ENCODE assay signal across 8 cellular contexts in the genomic region with DNA sequence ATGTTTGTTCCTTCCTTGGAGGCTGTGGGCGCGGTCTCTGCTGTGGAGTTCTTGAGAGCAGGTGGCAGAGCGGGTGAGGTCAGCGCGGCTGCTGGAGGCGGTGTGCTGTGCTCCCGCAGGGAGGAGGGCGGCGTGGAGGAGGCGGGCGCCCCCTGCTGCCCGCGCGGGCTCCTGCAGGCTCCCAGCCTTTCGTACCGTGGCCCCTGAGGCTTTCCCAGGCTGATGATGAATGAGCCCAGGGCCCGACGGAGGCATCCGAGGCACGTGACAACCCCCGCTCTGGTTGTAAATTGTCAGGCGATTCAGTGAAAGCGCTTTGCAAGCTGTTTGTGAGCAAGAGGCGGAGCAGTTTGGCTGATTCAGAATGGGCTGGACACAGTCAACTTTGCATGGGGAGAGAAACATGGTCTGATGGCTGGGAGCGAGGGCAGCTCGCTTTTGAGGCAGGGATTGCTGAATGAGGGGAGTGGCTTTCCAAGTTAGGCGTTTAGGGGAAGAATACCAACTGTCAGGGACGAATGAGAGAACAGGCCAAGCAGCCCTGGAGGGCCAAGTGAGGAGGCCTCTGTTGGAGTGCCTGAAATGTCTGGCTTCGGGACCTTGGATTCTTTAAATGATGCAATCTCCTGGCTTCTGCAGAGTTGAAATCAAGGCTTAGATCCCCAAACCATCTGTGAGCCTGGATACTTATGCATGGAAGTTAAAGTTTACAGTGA. TPM values are rescaled to one million over a fixed set of nuclear protein-coding genes. Genes with fewer than 3 reads are reported as not detected.
DNase-seq lines count a peak whose midpoint lies in the region; ATAC-seq and TF ChIP-seq lines count a peak whose summit lies in the region.

No MANE protein-coding gene starts in this region.

- peak; percentile 79 for ATAC-seq in HG02623 (IDR thresholded peaks at IDR 0.05; ENCODE audit: unreplicated experiment)

- H3K9me3 Mint-ChIP-seq in chondrocyte (ENCODE audit: low read depth): peaks cover 14% of the 10 kb centered on the region

- TF ChIP-seq CTCF in chondrocyte (IDR thresholded peaks at IDR 0.05): peak; percentile 99

- DNase-seq in GDM1 (lab: John Stamatoyannopoulos, UW) (peak; percentile 31), NCI-H2107 (lab: John Stamatoyannopoulos, UW) (peak; percentile 72), chondrocyte (ENCODE audit: low spot score) (peak; percentile 89), kidney tubule cell (ENCODE audit: low spot score) (peak; percentile 97), NCI-H1930 (lab: John Stamatoyannopoulos, UW) (no peak)
- peak; percentile 77 to 80 for DNase-seq in activated CD4-positive, alpha-beta T cell treated with anti-CD3 and anti-CD28 coated beads for 4 hours
- peak; percentile 74 to 75 for DNase-seq in stimulated activated CD4-positive, alpha-beta T cell treated with anti-CD3 and anti-CD28 coated beads, Interleukin-1b, Interleukin-23, amount 100 ng/mL, for 4 hours (ENCODE audit: low read depth in 2 of 2)

- H3K27ac Mint-ChIP-seq in chondrocyte (ENCODE audit: unreplicated experiment): peak overlapping the region; percentile 89

- H3K4me3 Mint-ChIP-seq in chondrocyte (ENCODE audit: unreplicated experiment): peak overlapping the region; percentile 49

- peaks cover 45% of the 10 kb centered on the region for H3K4me1 Mint-ChIP-seq in chondrocyte (ENCODE audit: low read depth)

- H3K36me3 Mint-ChIP-seq in chondrocyte (ENCODE audit: low read depth): peaks cover 6% of the 10 kb centered on the region

- H3K27me3 Mint-ChIP-seq in chondrocyte (ENCODE audit: low read depth): peaks cover 11% of the 10 kb centered on the region

RNA-seq across cellular contexts. Expression of a gene that starts 46.6 kb away (rescaled TPM):
- 0.89 to 1.9 TPM (median 1.0 TPM) in 3 replicates for total RNA-seq in chondrocyte

Comparison
In these comparisons a context has a peak if more than half of its experiments do, and no peak if none do; other contexts are left out.
1. DNase-seq: peak in GDM1 (single experiment), NCI-H2107 (single experiment), activated CD4-positive, alpha-beta T cell treated with anti-CD3 and anti-CD28 coated beads for 4 hours (2 of 2), chondrocyte (single experiment), kidney tubule cell (single experiment) and stimulated activated CD4-positive, alpha-beta T cell treated with anti-CD3 and anti-CD28 coated beads, Interleukin-1b, Interleukin-23, amount 100 ng/mL, for 4 hours (2 of 2); none in NCI-H1930 (0 of 2).